11 cellular contexts compared by ENCODE assay signal in the genomic region with DNA sequence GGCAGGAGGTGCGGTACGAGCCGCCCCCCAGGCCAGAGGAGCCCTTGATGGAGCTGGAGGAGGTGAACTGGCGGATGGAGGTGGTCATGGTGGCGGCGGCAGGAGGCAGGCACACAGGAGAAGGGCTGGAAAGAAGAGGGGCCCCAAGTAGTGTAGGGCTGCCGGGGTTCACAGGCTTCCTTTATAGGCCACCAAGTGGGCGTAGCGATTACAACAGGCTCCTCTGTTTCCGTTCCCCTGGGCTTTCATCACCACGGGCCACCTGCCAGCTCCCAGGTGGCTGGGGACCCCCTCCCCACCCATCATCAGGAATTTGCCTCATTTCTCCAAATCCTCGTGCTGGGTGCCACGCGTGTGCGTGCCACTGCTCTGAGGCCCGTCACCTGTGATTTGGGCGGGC. TPM values are rescaled to one million over a fixed set of nuclear protein-coding genes. Genes with fewer than 3 reads are reported as not detected.
A peak's percentile ranks its signal among the peaks of the same experiment; 100 is the strongest.
DNase-seq lines count a peak whose midpoint lies in the region; ATAC-seq and TF ChIP-seq lines count a peak whose summit lies in the region.
"Not testable (repeated sequence)": the region's sequence is repeated elsewhere in the genome, so short reads cannot be mapped to it uniquely, and the experiment has no call there.
"Had no signal": no experiment of that assay in that cellular context is flagged by ENCODE, and none has a peak within 500 bp of the region (broad histone marks: within the 10 kb centered on the region; RNA-seq: fewer than 3 reads in every experiment).

No MANE protein-coding gene starts in this region.

- DNase-seq in WTC11 (ENCODE audit: low spot score) = peak; percentile 26
- DNase-seq in activated CD4-positive, alpha-beta memory T cell treated with anti-CD3 and anti-CD28 coated beads for 36 hours = peak; percentile 17
- DNase-seq in activated naive CD8-positive, alpha-beta T cell treated with anti-CD3 and anti-CD28 coated beads, Interleukin-2, amount 50 U/mL, for 24 hours = peak; percentile 7
- DNase-seq in effector memory CD8-positive, alpha-beta T cell; stimulated activated effector memory CD8-positive, alpha-beta T cell treated with anti-CD3 and anti-CD28 coated beads, Interleukin-12 subunit alpha, Interleukin-12 subunit beta, amount 100 ng/mL, for 72 hours (ENCODE audit: low spot score in 2 of 2): not testable (repeated sequence)

- ATAC-seq in WTC11 = peak; percentile 81
- ATAC-seq in activated naive CD8-positive, alpha-beta T cell treated with anti-CD3 and anti-CD28 coated beads, Interleukin-2, amount 50 U/mL, for 24 hours = peak; percentile 84
- peak; percentile 41 for ATAC-seq in effector memory CD8-positive, alpha-beta T cell (replicated peaks)
- ATAC-seq in stimulated activated effector memory CD8-positive, alpha-beta T cell treated with anti-CD3 and anti-CD28 coated beads, Interleukin-12 subunit alpha, Interleukin-12 subunit beta, amount 100 ng/mL, for 72 hours = peak; percentile 59

- H3K27ac Mint-ChIP-seq in WTC11; activated CD4-positive, alpha-beta memory T cell treated with anti-CD3 and anti-CD28 coated beads for 36 hours; activated naive CD8-positive, alpha-beta T cell treated with anti-CD3 and anti-CD28 coated beads, Interleukin-2, amount 50 U/mL, for 24 hours; effector memory CD8-positive, alpha-beta T cell; stimulated activated effector memory CD8-positive, alpha-beta T cell treated with anti-CD3 and anti-CD28 coated beads, Interleukin-12 subunit alpha, Interleukin-12 subunit beta, amount 100 ng/mL, for 72 hours: not testable (repeated sequence)

- TF ChIP-seq CTCF in GM12873 (IDR thresholded peaks at IDR 0.05; ENCODE audit: insufficient read depth, low read depth, low read length, missing control alignments) = peak; percentile 4
- not testable (repeated sequence) for TF ChIP-seq CTCF in WTC11 (IDR thresholded peaks at IDR 0.05)

- not testable (repeated sequence) for H3K9me3 Mint-ChIP-seq in WTC11; activated CD4-positive, alpha-beta memory T cell treated with anti-CD3 and anti-CD28 coated beads for 36 hours; activated naive CD8-positive, alpha-beta T cell treated with anti-CD3 and anti-CD28 coated beads, Interleukin-2, amount 50 U/mL, for 24 hours; effector memory CD8-positive, alpha-beta T cell; stimulated activated effector memory CD8-positive, alpha-beta T cell treated with anti-CD3 and anti-CD28 coated beads, Interleukin-12 subunit alpha, Interleukin-12 subunit beta, amount 100 ng/mL, for 72 hours

- not testable (repeated sequence) for H3K4me3 Mint-ChIP-seq in WTC11; activated CD4-positive, alpha-beta memory T cell treated with anti-CD3 and anti-CD28 coated beads for 36 hours; activated naive CD8-positive, alpha-beta T cell treated with anti-CD3 and anti-CD28 coated beads, Interleukin-2, amount 50 U/mL, for 24 hours; effector memory CD8-positive, alpha-beta T cell; stimulated activated effector memory CD8-positive, alpha-beta T cell treated with anti-CD3 and anti-CD28 coated beads, Interleukin-12 subunit alpha, Interleukin-12 subunit beta, amount 100 ng/mL, for 72 hours

- intact Hi-C loops in activated CD4-positive, alpha-beta memory T cell treated with anti-CD3 and anti-CD28 coated beads for 36 hours (cut with micrococcal nuclease) = not testable (repeated sequence)

- H3K4me1 Mint-ChIP-seq in WTC11; activated CD4-positive, alpha-beta memory T cell treated with anti-CD3 and anti-CD28 coated beads for 36 hours (ENCODE audit: low read depth); activated naive CD8-positive, alpha-beta T cell treated with anti-CD3 and anti-CD28 coated beads, Interleukin-2, amount 50 U/mL, for 24 hours; effector memory CD8-positive, alpha-beta T cell (ENCODE audit: low read depth in 2 of 2); stimulated activated effector memory CD8-positive, alpha-beta T cell treated with anti-CD3 and anti-CD28 coated beads, Interleukin-12 subunit alpha, Interleukin-12 subunit beta, amount 100 ng/mL, for 72 hours: not testable (repeated sequence)

- not testable (repeated sequence) for H3K27me3 Mint-ChIP-seq in WTC11 (ENCODE audit: low read depth); activated CD4-positive, alpha-beta memory T cell treated with anti-CD3 and anti-CD28 coated beads for 36 hours; activated naive CD8-positive, alpha-beta T cell treated with anti-CD3 and anti-CD28 coated beads, Interleukin-2, amount 50 U/mL, for 24 hours; effector memory CD8-positive, alpha-beta T cell

- H3K36me3 Mint-ChIP-seq in WTC11; activated CD4-positive, alpha-beta memory T cell treated with anti-CD3 and anti-CD28 coated beads for 36 hours; activated naive CD8-positive, alpha-beta T cell treated with anti-CD3 and anti-CD28 coated beads, Interleukin-2, amount 50 U/mL, for 24 hours (ENCODE audit: low read depth); effector memory CD8-positive, alpha-beta T cell (ENCODE audit: insufficient read depth); stimulated activated effector memory CD8-positive, alpha-beta T cell treated with anti-CD3 and anti-CD28 coated beads, Interleukin-12 subunit alpha, Interleukin-12 subunit beta, amount 100 ng/mL, for 72 hours: not testable (repeated sequence)

- CTCF ChIA-PET in WTC11 (lab: Charles Lee); activated CD4-positive, alpha-beta memory T cell treated with anti-CD3 and anti-CD28 coated beads for 36 hours (lab: Charles Lee): not testable (repeated sequence)

- POLR2A ChIA-PET in WTC11 (lab: Charles Lee); activated CD4-positive, alpha-beta memory T cell treated with anti-CD3 and anti-CD28 coated beads for 36 hours (lab: Charles Lee): not testable (repeated sequence)

RNA-seq across cellular contexts. Expression of a gene that starts 50.1 kb away (rescaled TPM):
- not detected in 3 replicates for total RNA-seq in WTC11 (2021)
- not detected for total RNA-seq in activated CD4-positive, alpha-beta memory T cell treated with anti-CD3 and anti-CD28 coated beads for 36 hours
- total RNA-seq: B cell; Caco-2; CD4-positive, CD25-positive, alpha-beta regulatory T cell; CD8-positive, alpha-beta T cell; HFFc6 had no signal
